Comparison of ENCODE assay signal across 8 cellular contexts in genomic region chr14:104949406-104949955, GRCh38. TPM values are rescaled to one million over a fixed set of nuclear protein-coding genes. Genes with fewer than 3 reads are reported as not detected.
"Had no signal": no experiment of that assay in that cellular context is flagged by ENCODE, and none has a peak within 500 bp of the region (broad histone marks: within the 10 kb centered on the region; RNA-seq: fewer than 3 reads in every experiment).

No MANE protein-coding gene starts in this region.

RNA-seq across cellular contexts. Expression of gene PLD4, which starts 24.8 kb away (rescaled TPM):
- total RNA-seq: activated CD4-positive, alpha-beta memory T cell treated with anti-CD3 and anti-CD28 coated beads for 36 hours; activated CD8-positive, alpha-beta memory T cell treated with anti-CD3 and anti-CD28 coated beads for 36 hours; activated CD8-positive, alpha-beta T cell treated with anti-CD3 and anti-CD28 coated beads for 36 hours; activated naive CD4-positive, alpha-beta T cell treated with anti-CD3 and anti-CD28 coated beads for 36 hours; activated naive CD8-positive, alpha-beta T cell treated with anti-CD3 and anti-CD28 coated beads for 36 hours; activated T-helper 17 cell treated with anti-CD3 and anti-CD28 coated beads, Interleukin-2, amount 50 U/mL, for 72 hours; body of pancreas had no signal

RNA-seq across cellular contexts. Expression of gene AHNAK2, which starts 28.7 kb away (rescaled TPM):
- total RNA-seq: activated B cell treated with CpG ODN at 0.5 μM for 24 hours had no signal
